1 cellular context compared by ENCODE assay signal in genomic region chr11:107927559-107927958, GRCh38.
A peak's percentile ranks its signal among the peaks of the same experiment; 100 is the strongest.
TF ChIP-seq lines count a peak whose summit lies in the region.

No MANE protein-coding gene starts in this region.

TF ChIP-seq in HepG2, 621 proteins besides CTCF, POLR2A, EP300 and RAD21:
- no peak for TF ChIP-seq PAXIP1 (CRISPR knock-in tag; conservative IDR thresholded peaks at IDR 0.05)
- no peak for TF ChIP-seq AKAP8 (CRISPR knock-in tag; IDR thresholded peaks at IDR 0.05)
- no peak for TF ChIP-seq MAFF (IDR thresholded peaks at IDR 0.05; ENCODE audit: low read depth, low read length)
- peak; percentile 55; the same call in 1 of the 2 replicates for TF ChIP-seq ZNF121 (CRISPR knock-in tag; IDR thresholded peaks at IDR 0.05)
TF ChIP-seq in HepG2: peak in this region for 1.
